15 cellular contexts compared by ENCODE assay signal in genomic region chr14:21642683-21643082, GRCh38. TPM values are rescaled to one million over a fixed set of nuclear protein-coding genes. Genes with fewer than 3 reads are reported as not detected.
DNase-seq lines count a peak whose midpoint lies in the region; ATAC-seq and TF ChIP-seq lines count a peak whose summit lies in the region.
"Had no signal": no experiment of that assay in that cellular context is flagged by ENCODE, and none has a peak within 500 bp of the region (broad histone marks: within the 10 kb centered on the region; RNA-seq: fewer than 3 reads in every experiment).

No MANE protein-coding gene starts in this region.

- DNase-seq in activated T-cell treated with anti-CD3 and anti-CD28 coated beads, Interleukin-2, amount 50 U/mL, for 72 hours, result no peak
- DNase-seq in activated T-cell treated with anti-CD3 and anti-CD28 coated beads for 4 hours (no peak), SHP77 (lab: John Stamatoyannopoulos, UW) (no peak)
- DNase-seq in CD8-positive, alpha-beta T cell, result no peak
- DNase-seq in activated CD8-positive, alpha-beta T cell treated with anti-CD3 and anti-CD28 coated beads for 36 hours, result no peak
- no peak for DNase-seq in effector memory CD8-positive, alpha-beta T cell
- DNase-seq: AML-193, DMS153, HCEC 1CT, Karpas-422, NCI-H1105 treated with DMSO at 0.1 percent for 48 hours, NCI-H187, PC-9 had no signal

- H3K4me1 Mint-ChIP-seq in activated T-cell treated with anti-CD3 and anti-CD28 coated beads, Interleukin-2, amount 50 U/mL, for 72 hours (ENCODE audit: low read depth), result peaks cover 6% of the 10 kb centered on the region
- peaks cover 6% of the 10 kb centered on the region for H3K4me1 Mint-ChIP-seq in CD8-positive, alpha-beta T cell (ENCODE audit: low read depth)
- no peaks in the 10 kb centered on the region for H3K4me1 Mint-ChIP-seq in activated CD8-positive, alpha-beta T cell treated with anti-CD3 and anti-CD28 coated beads for 36 hours (ENCODE audit: low read depth)
- peaks cover 1 to 8% of the 10 kb centered on the region in 2 donors for H3K4me1 Mint-ChIP-seq in effector memory CD8-positive, alpha-beta T cell (ENCODE audit: low read depth in 2 of 2)

- no peaks in the 10 kb centered on the region for H3K4me1 ChIP-seq in CD8-positive, alpha-beta T cell (ENCODE audit: insufficient read depth, low read length)

- no peak for ATAC-seq in activated T-cell treated with anti-CD3 and anti-CD28 coated beads, Interleukin-2, amount 50 U/mL, for 72 hours (replicated peaks in 1 of 2)
- no peak for ATAC-seq in CD8-positive, alpha-beta T cell
- ATAC-seq in activated CD8-positive, alpha-beta T cell treated with anti-CD3 and anti-CD28 coated beads for 36 hours, result no peak
- ATAC-seq in effector memory CD8-positive, alpha-beta T cell (replicated peaks), result no peak
- no peak for ATAC-seq in HG02884 (IDR thresholded peaks at IDR 0.05; ENCODE audit: unreplicated experiment)
- ATAC-seq in GM21367 (IDR thresholded peaks at IDR 0.05; ENCODE audit: unreplicated experiment), result no peak

- peaks cover 6% of the 10 kb centered on the region for H3K27me3 Mint-ChIP-seq in activated T-cell treated with anti-CD3 and anti-CD28 coated beads, Interleukin-2, amount 50 U/mL, for 72 hours (ENCODE audit: low read depth)
- peaks cover 9% of the 10 kb centered on the region for H3K27me3 Mint-ChIP-seq in CD8-positive, alpha-beta T cell (ENCODE audit: low read depth)
- H3K27me3 Mint-ChIP-seq in activated CD8-positive, alpha-beta T cell treated with anti-CD3 and anti-CD28 coated beads for 36 hours, result peaks cover 5% of the 10 kb centered on the region
- peaks cover 0 to 5% of the 10 kb centered on the region in 2 donors for H3K27me3 Mint-ChIP-seq in effector memory CD8-positive, alpha-beta T cell

- CTCF ChIA-PET in CD8-positive, alpha-beta T cell (lab: Charles Lee), result interaction anchor here (0.6 to 0.9 kb wide), 2 partner anchors 133 to 868 kb away, joined by 4 to 8 read pairs; no protein-coding TSS in a partner anchor
- CTCF ChIA-PET in activated CD8-positive, alpha-beta T cell treated with anti-CD3 and anti-CD28 coated beads for 36 hours (lab: Charles Lee), result interaction anchor here (1.4 kb wide), 1 partner anchor 69 kb away, joined by 3 read pairs; no protein-coding TSS in a partner anchor

- no peaks in the 10 kb centered on the region for H3K27me3 ChIP-seq in CD8-positive, alpha-beta T cell (ENCODE audit: insufficient read depth, low read length)

- no peaks in the 10 kb centered on the region for H3K36me3 Mint-ChIP-seq in activated T-cell treated with anti-CD3 and anti-CD28 coated beads, Interleukin-2, amount 50 U/mL, for 72 hours (ENCODE audit: insufficient read depth in 2 of 2)
- no peaks in the 10 kb centered on the region for H3K36me3 Mint-ChIP-seq in CD8-positive, alpha-beta T cell
- H3K36me3 Mint-ChIP-seq in activated CD8-positive, alpha-beta T cell treated with anti-CD3 and anti-CD28 coated beads for 36 hours (ENCODE audit: low read depth), result no peaks in the 10 kb centered on the region
- peaks cover 14% of the 10 kb centered on the region for H3K36me3 Mint-ChIP-seq in effector memory CD8-positive, alpha-beta T cell (ENCODE audit: insufficient read depth)

- no peaks in the 10 kb centered on the region for H3K9me3 ChIP-seq in CD8-positive, alpha-beta T cell (ENCODE audit: low read length)

- no peak overlapping the region for H3K4me3 ChIP-seq in CD8-positive, alpha-beta T cell (ENCODE audit: low read depth, low read length)
- H3K4me3 ChIP-seq: PC-9 had no signal

- no peak overlapping the region for H3K27ac Mint-ChIP-seq in activated T-cell treated with anti-CD3 and anti-CD28 coated beads, Interleukin-2, amount 50 U/mL, for 72 hours
- H3K27ac Mint-ChIP-seq in CD8-positive, alpha-beta T cell, result peak overlapping the region; percentile 27
- peak overlapping the region; percentile 37 for H3K27ac Mint-ChIP-seq in activated CD8-positive, alpha-beta T cell treated with anti-CD3 and anti-CD28 coated beads for 36 hours
- H3K27ac Mint-ChIP-seq in effector memory CD8-positive, alpha-beta T cell, result peak overlapping the region in 1 of 2 donors; percentile 92

- intact Hi-C loops in CD8-positive, alpha-beta T cell (cut with DNase I, micrococcal nuclease), result no loop called here
- intact Hi-C loops in activated CD8-positive, alpha-beta T cell treated with anti-CD3 and anti-CD28 coated beads for 36 hours (cut with micrococcal nuclease), result loop anchor here (5.0 kb wide), 1 partner anchor 70 kb away; no protein-coding TSS in a partner anchor

- no peak for TF ChIP-seq CTCF in CD8-positive, alpha-beta T cell (IDR thresholded peaks at IDR 0.05)
- no peak for TF ChIP-seq CTCF in activated CD8-positive, alpha-beta T cell treated with anti-CD3 and anti-CD28 coated beads for 36 hours (IDR thresholded peaks at IDR 0.05)

- no peaks in the 10 kb centered on the region for H3K36me3 ChIP-seq in CD8-positive, alpha-beta T cell (ENCODE audit: insufficient read depth, low read length)

- H3K4me3 Mint-ChIP-seq in activated T-cell treated with anti-CD3 and anti-CD28 coated beads, Interleukin-2, amount 50 U/mL, for 72 hours, result peak overlapping the region; percentile 16 to 48
- peak overlapping the region; percentile 71 for H3K4me3 Mint-ChIP-seq in CD8-positive, alpha-beta T cell
- peak overlapping the region; percentile 61 for H3K4me3 Mint-ChIP-seq in activated CD8-positive, alpha-beta T cell treated with anti-CD3 and anti-CD28 coated beads for 36 hours
- peak overlapping the region; percentile 57 to 79 for H3K4me3 Mint-ChIP-seq in effector memory CD8-positive, alpha-beta T cell

- H3K9me3 Mint-ChIP-seq in activated T-cell treated with anti-CD3 and anti-CD28 coated beads, Interleukin-2, amount 50 U/mL, for 72 hours, result no peaks in the 10 kb centered on the region
- H3K9me3 Mint-ChIP-seq in CD8-positive, alpha-beta T cell, result no peaks in the 10 kb centered on the region
- H3K9me3 Mint-ChIP-seq in activated CD8-positive, alpha-beta T cell treated with anti-CD3 and anti-CD28 coated beads for 36 hours, result no peaks in the 10 kb centered on the region
- no peaks in the 10 kb centered on the region for H3K9me3 Mint-ChIP-seq in effector memory CD8-positive, alpha-beta T cell

- POLR2A ChIA-PET in CD8-positive, alpha-beta T cell (lab: Charles Lee), result interaction anchor here (0.6 to 1.8 kb wide), 4 partner anchors 868 to 914 kb away, joined by 3 to 23 read pairs (median 6); no protein-coding TSS in a partner anchor
- POLR2A ChIA-PET in activated CD8-positive, alpha-beta T cell treated with anti-CD3 and anti-CD28 coated beads for 36 hours (lab: Charles Lee), result interaction anchor here (0.7 to 1.4 kb wide), 4 partner anchors 10 to 913 kb away, joined by 3 to 4 read pairs (median 4); no protein-coding TSS in a partner anchor

- H3K27ac ChIP-seq in CD8-positive, alpha-beta T cell (ENCODE audit: low read depth, low read length), result no peak overlapping the region
- H3K27ac ChIP-seq: PC-9 had no signal

RNA-seq across cellular contexts. Expression of gene OR10G2, which starts 7.9 kb away (rescaled TPM):
- not detected for total RNA-seq in activated T-cell treated with anti-CD3 and anti-CD28 coated beads, Interleukin-2, amount 50 U/mL, for 72 hours
- not detected for total RNA-seq in CD8-positive, alpha-beta T cell
- total RNA-seq in activated CD8-positive, alpha-beta T cell treated with anti-CD3 and anti-CD28 coated beads for 36 hours, result not detected
- total RNA-seq: PC-9 had no signal

RNA-seq across cellular contexts. Expression of gene OR4E2, which starts 11.0 kb away (rescaled TPM):
- total RNA-seq in activated T-cell treated with anti-CD3 and anti-CD28 coated beads, Interleukin-2, amount 50 U/mL, for 72 hours, result not detected
- total RNA-seq in CD8-positive, alpha-beta T cell, result not detected
- total RNA-seq in activated CD8-positive, alpha-beta T cell treated with anti-CD3 and anti-CD28 coated beads for 36 hours, result not detected
- total RNA-seq: PC-9 had no signal

RNA-seq across cellular contexts. Expression of gene OR4E1, which starts 30.9 kb away (rescaled TPM):
- not detected for total RNA-seq in activated T-cell treated with anti-CD3 and anti-CD28 coated beads, Interleukin-2, amount 50 U/mL, for 72 hours
- not detected for total RNA-seq in CD8-positive, alpha-beta T cell
- total RNA-seq in activated CD8-positive, alpha-beta T cell treated with anti-CD3 and anti-CD28 coated beads for 36 hours, result not detected
- total RNA-seq: PC-9 had no signal
